In the genomic region with DNA sequence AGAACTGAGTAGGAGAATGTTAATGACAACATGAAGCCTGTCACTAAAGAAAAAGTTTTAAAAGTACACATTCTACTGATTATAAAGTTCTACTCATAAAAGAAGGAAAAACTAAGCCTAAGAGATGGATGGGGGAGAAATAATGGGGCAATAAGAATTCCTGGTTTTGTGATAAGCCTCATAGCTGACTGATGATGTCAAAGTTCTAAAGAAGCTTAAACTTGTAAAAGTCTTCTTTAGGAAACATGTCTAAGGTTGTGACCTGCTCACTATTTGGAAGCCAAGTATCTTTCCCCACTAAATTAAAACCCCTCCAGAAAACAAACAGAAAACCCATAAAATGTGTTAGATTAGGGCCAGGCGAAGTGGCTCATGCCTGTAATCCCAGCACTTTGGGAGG, we compare ENCODE assay signal across 22 cellular contexts.
DNase-seq lines count a peak whose midpoint lies in the region; ATAC-seq and TF ChIP-seq lines count a peak whose summit lies in the region.
"Had no signal": no experiment of that assay in that cellular context is flagged by ENCODE, and none has a peak within 500 bp of the region (broad histone marks: within the 10 kb centered on the region; RNA-seq: fewer than 3 reads in every experiment).

No MANE protein-coding gene starts in this region.

- WGBS in hepatocyte (ENCODE audit: low lambda C conversion rate, missing lambda C conversion rate), result 79% methylated on average over 1 of the region's 1 CpG
- 93% methylated on average over 1 of the region's 1 CpG for WGBS in SK-N-SH (ENCODE audit: low lambda C conversion rate)

- no peaks in the 10 kb centered on the region for H3F3A ChIP-seq in SK-N-SH (replicated peaks; ENCODE audit: insufficient read depth)

- H3K27me3 Mint-ChIP-seq in activated naive CD4-positive, alpha-beta T cell treated with anti-CD3 and anti-CD28 coated beads, Interleukin-2, amount 50 U/mL, for 24 hours, result no peaks in the 10 kb centered on the region
- H3K27me3 Mint-ChIP-seq in nephron progenitor cell (ENCODE audit: low read depth, poor library complexity), result peaks cover 4% of the 10 kb centered on the region
- H3K27me3 Mint-ChIP-seq in naive thymus-derived CD4-positive, alpha-beta T cell, result no peaks in the 10 kb centered on the region
- H3K27me3 Mint-ChIP-seq: CD4-positive, CD25-positive, alpha-beta regulatory T cell had no signal

- peak overlapping the region; percentile 35 for H3K27ac Mint-ChIP-seq in activated naive CD4-positive, alpha-beta T cell treated with anti-CD3 and anti-CD28 coated beads, Interleukin-2, amount 50 U/mL, for 24 hours
- no peak overlapping the region for H3K27ac Mint-ChIP-seq in activated naive CD4-positive, alpha-beta T cell treated with anti-CD3 and anti-CD28 coated beads, Interleukin-2, amount 50 U/mL, for 72 hours
- H3K27ac Mint-ChIP-seq in nephron progenitor cell, result no peak overlapping the region
- H3K27ac Mint-ChIP-seq in naive thymus-derived CD4-positive, alpha-beta T cell, result no peak overlapping the region
- H3K27ac Mint-ChIP-seq: CD4-positive, CD25-positive, alpha-beta regulatory T cell had no signal

- no peaks in the 10 kb centered on the region for H3K4me1 Mint-ChIP-seq in activated naive CD4-positive, alpha-beta T cell treated with anti-CD3 and anti-CD28 coated beads, Interleukin-2, amount 50 U/mL, for 24 hours
- no peaks in the 10 kb centered on the region for H3K4me1 Mint-ChIP-seq in nephron progenitor cell
- no peaks in the 10 kb centered on the region for H3K4me1 Mint-ChIP-seq in naive thymus-derived CD4-positive, alpha-beta T cell
- H3K4me1 Mint-ChIP-seq: CD4-positive, CD25-positive, alpha-beta regulatory T cell had no signal

- H3K36me3 Mint-ChIP-seq in activated naive CD4-positive, alpha-beta T cell treated with anti-CD3 and anti-CD28 coated beads, Interleukin-2, amount 50 U/mL, for 24 hours, result no peaks in the 10 kb centered on the region
- H3K36me3 Mint-ChIP-seq in activated naive CD4-positive, alpha-beta T cell treated with anti-CD3 and anti-CD28 coated beads, Interleukin-2, amount 50 U/mL, for 72 hours, result no peaks in the 10 kb centered on the region
- no peaks in the 10 kb centered on the region for H3K36me3 Mint-ChIP-seq in nephron progenitor cell (ENCODE audit: low read depth)
- no peaks in the 10 kb centered on the region for H3K36me3 Mint-ChIP-seq in naive thymus-derived CD4-positive, alpha-beta T cell
- H3K36me3 Mint-ChIP-seq: CD4-positive, CD25-positive, alpha-beta regulatory T cell had no signal

- H3K79me2 ChIP-seq in hepatocyte, result no peaks in the 10 kb centered on the region
- no peaks in the 10 kb centered on the region for H3K79me2 ChIP-seq in SK-N-SH (ENCODE audit: insufficient read depth)

- TF ChIP-seq RAD21 in SK-N-SH (IDR thresholded peaks at IDR 0.05; ENCODE audit: low read length), result no peak

- peaks cover 7% of the 10 kb centered on the region for H3K4me1 ChIP-seq in hepatocyte (ENCODE audit: insufficient read depth)
- no peaks in the 10 kb centered on the region; a peak in 1 of 4 replicates for H3K4me1 ChIP-seq in SK-N-SH (ENCODE audit: control insufficient read depth in 1 of 2, insufficient read depth in 2 of 2, low read depth in 1 of 2, low read length in 1 of 2)
- H3K4me1 ChIP-seq in naive thymus-derived CD4-positive, alpha-beta T cell (ENCODE audit: control insufficient read depth in 2 of 2, insufficient read depth in 2 of 2, low read length in 2 of 2), result no peaks in the 10 kb centered on the region

- H4K20me1 ChIP-seq in hepatocyte (ENCODE audit: insufficient read depth, poor library complexity, severe bottlenecking), result no peaks in the 10 kb centered on the region
- H4K20me1 ChIP-seq in SK-N-SH (ENCODE audit: insufficient read depth), result no peaks in the 10 kb centered on the region

- no peak overlapping the region for H3K9ac ChIP-seq in SK-N-SH

- intact Hi-C loops in naive thymus-derived CD4-positive, alpha-beta T cell (cut with micrococcal nuclease), result no loop called here

- H3K4me3 ChIP-seq in hepatocyte, result no peak overlapping the region
- H3K4me3 ChIP-seq in SK-N-SH (ENCODE audit: low read depth in 2 of 2, low read length in 1 of 2), result no peak overlapping the region
- H3K4me3 ChIP-seq in naive thymus-derived CD4-positive, alpha-beta T cell (ENCODE audit: low read length), result no peak overlapping the region
- H3K4me3 ChIP-seq: MG63 had no signal

- TF ChIP-seq CTCF in hepatocyte (IDR thresholded peaks at IDR 0.05; ENCODE audit: poor library complexity) (no peak), SK-N-SH (IDR thresholded peaks at IDR 0.05) (no peak), nephron progenitor cell (IDR thresholded peaks at IDR 0.05) (no peak)

- no peak overlapping the region for H3K4me3 Mint-ChIP-seq in activated naive CD4-positive, alpha-beta T cell treated with anti-CD3 and anti-CD28 coated beads, Interleukin-2, amount 50 U/mL, for 24 hours
- no peak overlapping the region for H3K4me3 Mint-ChIP-seq in nephron progenitor cell
- no peak overlapping the region for H3K4me3 Mint-ChIP-seq in naive thymus-derived CD4-positive, alpha-beta T cell
- H3K4me3 Mint-ChIP-seq: CD4-positive, CD25-positive, alpha-beta regulatory T cell had no signal

- DNase-seq in activated naive CD4-positive, alpha-beta T cell treated with anti-CD3 and anti-CD28 coated beads, Interleukin-2, amount 50 U/mL, for 72 hours (ENCODE audit: low spot score in 2 of 2), result no peak
- DNase-seq in M059J (ENCODE audit: low read depth) (peak; percentile 29), hepatocyte (ENCODE audit: low spot score) (peak; percentile 24), SK-N-SH (no peak), nephron progenitor cell (no peak), HuH-7.5 (ENCODE audit: low spot score) (no peak)
- DNase-seq in naive thymus-derived CD4-positive, alpha-beta T cell, result no peak
- DNase-seq: CD4-positive, CD25-positive, alpha-beta regulatory T cell; DMS 273 treated with DMSO at 0.1 percent for 48 hours; DND-41; GDM1; Kasumi-1; MG63; NCI-H1417; NCI-H1694 treated with DMSO at 0.1 percent for 48 hours; NCI-H2081 treated with DMSO at 0.1 percent for 48 hours; NCI-H2171 treated with DMSO at 0.1 percent for 48 hours; NCI-H446; NCI-H526 treated with DMSO at 0.1 percent for 48 hours had no signal

- no peaks in the 10 kb centered on the region for H3K9me3 Mint-ChIP-seq in activated naive CD4-positive, alpha-beta T cell treated with anti-CD3 and anti-CD28 coated beads, Interleukin-2, amount 50 U/mL, for 24 hours
- H3K9me3 Mint-ChIP-seq in activated naive CD4-positive, alpha-beta T cell treated with anti-CD3 and anti-CD28 coated beads, Interleukin-2, amount 50 U/mL, for 72 hours, result no peaks in the 10 kb centered on the region
- no peaks in the 10 kb centered on the region for H3K9me3 Mint-ChIP-seq in nephron progenitor cell
- H3K9me3 Mint-ChIP-seq in naive thymus-derived CD4-positive, alpha-beta T cell, result peaks cover 0 to 2% (median 0%) of the 10 kb centered on the region in 11 donors

- H3K27me3 ChIP-seq in hepatocyte (no peaks in the 10 kb centered on the region), SK-N-SH (ENCODE audit: insufficient read depth) (no peaks in the 10 kb centered on the region)
- H3K27me3 ChIP-seq in naive thymus-derived CD4-positive, alpha-beta T cell (ENCODE audit: control insufficient read depth in 2 of 2, insufficient read depth in 2 of 2, low read length in 2 of 2), result no peaks in the 10 kb centered on the region
- H3K27me3 ChIP-seq: MG63 had no signal

- POLR2A ChIA-PET in SK-N-SH (lab: Yijun Ruan, JAX), result no interaction called here
- POLR2A ChIA-PET in naive thymus-derived CD4-positive, alpha-beta T cell (lab: Charles Lee), result no interaction called here

- H3K27ac ChIP-seq in hepatocyte (peak overlapping the region; percentile 45), SK-N-SH (ENCODE audit: low read depth in 2 of 2, low read length in 1 of 2) (peak overlapping the region in 1 of 2 experiments; percentile 81; a peak in 1 of 4 replicates)
- H3K27ac ChIP-seq in naive thymus-derived CD4-positive, alpha-beta T cell (ENCODE audit: low read depth, low read length), result no peak overlapping the region
- H3K27ac ChIP-seq: 22Rv1 had no signal

- TF ChIP-seq EP300 in SK-N-SH (IDR thresholded peaks at IDR 0.05; ENCODE audit: borderline replicate concordance in 1 of 2, low read depth in 1 of 2, low read length in 1 of 2), result no peak

- H3K9me3 ChIP-seq in hepatocyte (ENCODE audit: low read depth), result no peaks in the 10 kb centered on the region
- no peaks in the 10 kb centered on the region for H3K9me3 ChIP-seq in SK-N-SH
- H3K9me3 ChIP-seq in naive thymus-derived CD4-positive, alpha-beta T cell (ENCODE audit: control insufficient read depth in 2 of 3, low read length in 3 of 3), result no peaks in the 10 kb centered on the region
- H3K9me3 ChIP-seq: MG63 had no signal

- ATAC-seq in activated naive CD4-positive, alpha-beta T cell treated with anti-CD3 and anti-CD28 coated beads, Interleukin-2, amount 50 U/mL, for 72 hours, result no peak
- ATAC-seq in naive thymus-derived CD4-positive, alpha-beta T cell, result no peak
- ATAC-seq: Right ventricle myocardium inferior had no signal

- no peak overlapping the region for H2AFZ ChIP-seq in hepatocyte
- no peak overlapping the region for H2AFZ ChIP-seq in SK-N-SH (ENCODE audit: low read depth)

- H3K36me3 ChIP-seq in hepatocyte (replicated peaks; ENCODE audit: insufficient read depth, low read depth) (no peaks in the 10 kb centered on the region), SK-N-SH (replicated peaks in 1 of 2; ENCODE audit: control insufficient read depth in 1 of 2, insufficient read depth in 2 of 2, low read length in 1 of 2) (no peaks in the 10 kb centered on the region)
- no peaks in the 10 kb centered on the region for H3K36me3 ChIP-seq in naive thymus-derived CD4-positive, alpha-beta T cell (ENCODE audit: control insufficient read depth in 2 of 3, insufficient read depth in 3 of 3, low read length in 3 of 3)
- H3K36me3 ChIP-seq: MG63 had no signal

- no peak overlapping the region for H3K4me2 ChIP-seq in hepatocyte
- no peak overlapping the region for H3K4me2 ChIP-seq in SK-N-SH

- CTCF ChIA-PET in SK-N-SH (lab: Yijun Ruan, JAX), result no interaction called here
- CTCF ChIA-PET in naive thymus-derived CD4-positive, alpha-beta T cell (lab: Charles Lee), result no interaction called here

- no peaks in the 10 kb centered on the region for H3K9me2 ChIP-seq in hepatocyte (replicated peaks; ENCODE audit: insufficient read depth)
- H3K9me2 ChIP-seq in SK-N-SH, result no peaks in the 10 kb centered on the region

TF ChIP-seq in SK-N-SH, 30 proteins besides CTCF, POLR2A, EP300 and RAD21 (continues in another document):
- TF ChIP-seq CHD2 (IDR thresholded peaks at IDR 0.05; ENCODE audit: low read length, partially characterized antibody), result no peak
- TF ChIP-seq RXRA (IDR thresholded peaks at IDR 0.05; ENCODE audit: borderline replicate concordance, low read depth), result no peak
- TF ChIP-seq NRF1 (IDR thresholded peaks at IDR 0.05; ENCODE audit: low read depth, low read length), result no peak
- no peak for TF ChIP-seq PBX3 (IDR thresholded peaks at IDR 0.05)

Comparison
In these comparisons a context has a peak if more than half of its experiments do, and no peak if none do; other contexts are left out.
1. DNase-seq: peak in M059J (single experiment) and hepatocyte (single experiment); none in activated naive CD4-positive, alpha-beta T cell treated with anti-CD3 and anti-CD28 coated beads, Interleukin-2, amount 50 U/mL, for 72 hours (0 of 2), SK-N-SH (single experiment), nephron progenitor cell (single experiment), HuH-7.5 (single experiment) and naive thymus-derived CD4-positive, alpha-beta T cell (0 of 9).